10 cellular contexts compared by ENCODE assay signal in genomic region chr16:67781548-67781921, GRCh38. TPM values are rescaled to one million over a fixed set of nuclear protein-coding genes. Genes with fewer than 3 reads are reported as not detected.
DNase-seq lines count a peak whose midpoint lies in the region; ATAC-seq and TF ChIP-seq lines count a peak whose summit lies in the region.
"Had no signal": no experiment of that assay in that cellular context is flagged by ENCODE, and none has a peak within 500 bp of the region (broad histone marks: within the 10 kb centered on the region; RNA-seq: fewer than 3 reads in every experiment).

No MANE protein-coding gene starts in this region.

- no peaks in the 10 kb centered on the region for H3K27me3 ChIP-seq in right cardiac atrium (ENCODE audit: control insufficient read depth, insufficient read depth)
- H3K27me3 ChIP-seq in thyroid gland, result no peaks in the 10 kb centered on the region

- H3K9me3 ChIP-seq in right cardiac atrium (ENCODE audit: control insufficient read depth, low read length) (no peaks in the 10 kb centered on the region), thyroid gland (no peaks in the 10 kb centered on the region)

- H3K27ac Mint-ChIP-seq in activated naive CD4-positive, alpha-beta T cell treated with anti-CD3 and anti-CD28 coated beads, Interleukin-2, amount 50 U/mL, for 72 hours, result peak overlapping the region; percentile 74 to 77
- peak overlapping the region; percentile 0 to 63 for H3K27ac Mint-ChIP-seq in stimulated activated naive CD8-positive, alpha-beta T cell treated with anti-CD3 and anti-CD28 coated beads, Interleukin-15, amount 100 ng/mL, for 72 hours

- peaks cover 4 to 19% of the 10 kb centered on the region in 2 donors for H3K36me3 Mint-ChIP-seq in activated naive CD4-positive, alpha-beta T cell treated with anti-CD3 and anti-CD28 coated beads, Interleukin-2, amount 50 U/mL, for 72 hours

- DNase-seq in Right ventricle myocardium superior (no peak), right cardiac atrium (no peak), KBM-7 (peak; percentile 48), thyroid gland (no peak), AML-193 (lab: John Stamatoyannopoulos, UW) (no peak), COLO668 (lab: John Stamatoyannopoulos, UW; ENCODE audit: unreplicated experiment) (no peak)
- no peak for DNase-seq in activated naive CD4-positive, alpha-beta T cell treated with anti-CD3 and anti-CD28 coated beads, Interleukin-2, amount 50 U/mL, for 72 hours (ENCODE audit: low spot score in 2 of 2)
- no peak for DNase-seq in stimulated activated naive CD8-positive, alpha-beta T cell treated with anti-CD3 and anti-CD28 coated beads, Interleukin-15, amount 100 ng/mL, for 72 hours
- DNase-seq: C1 segment of cervical spinal cord, GOT3 had no signal

- no peak for TF ChIP-seq POLR2A in thyroid gland (IDR thresholded peaks at IDR 0.05)

- no peak overlapping the region for H3K4me3 ChIP-seq in right cardiac atrium (ENCODE audit: low read length)
- no peak overlapping the region for H3K4me3 ChIP-seq in thyroid gland (replicated peaks in 1 of 3)

- no peak overlapping the region for H3K4me3 Mint-ChIP-seq in stimulated activated naive CD8-positive, alpha-beta T cell treated with anti-CD3 and anti-CD28 coated beads, Interleukin-15, amount 100 ng/mL, for 72 hours

- WGBS in right cardiac atrium, result 77% methylated on average over 5 of the region's 5 CpGs
- 86 to 89% methylated on average over 5 of the region's 5 CpGs for WGBS in thyroid gland, 2 donors

- in situ Hi-C loops in KBM-7 (cut with MboI; ENCODE audit: low pct_unique_long_range_greater_than_20kb, low sequenced_read_pairs), result no loop called here

- H3K27ac ChIP-seq in right cardiac atrium (ENCODE audit: low read length) (no peak overlapping the region), thyroid gland (no peak overlapping the region)

- H3K4me1 Mint-ChIP-seq in stimulated activated naive CD8-positive, alpha-beta T cell treated with anti-CD3 and anti-CD28 coated beads, Interleukin-15, amount 100 ng/mL, for 72 hours, result peaks cover 44% of the 10 kb centered on the region

- H3K4me1 ChIP-seq in right cardiac atrium (ENCODE audit: control insufficient read depth, insufficient read depth, low read length) (no peaks in the 10 kb centered on the region), thyroid gland (peaks cover 8 to 24% of the 10 kb centered on the region in 2 donors)

- H3K36me3 ChIP-seq in thyroid gland, result no peaks in the 10 kb centered on the region

- no peaks in the 10 kb centered on the region for H3K27me3 Mint-ChIP-seq in stimulated activated naive CD8-positive, alpha-beta T cell treated with anti-CD3 and anti-CD28 coated beads, Interleukin-15, amount 100 ng/mL, for 72 hours

- no peak for TF ChIP-seq CTCF in thyroid gland (IDR thresholded peaks at IDR 0.05)

- H3K9me3 Mint-ChIP-seq in activated naive CD4-positive, alpha-beta T cell treated with anti-CD3 and anti-CD28 coated beads, Interleukin-2, amount 50 U/mL, for 72 hours, result no peaks in the 10 kb centered on the region
- H3K9me3 Mint-ChIP-seq in stimulated activated naive CD8-positive, alpha-beta T cell treated with anti-CD3 and anti-CD28 coated beads, Interleukin-15, amount 100 ng/mL, for 72 hours, result no peaks in the 10 kb centered on the region

- ATAC-seq in Right ventricle myocardium superior (ENCODE audit: poor library complexity), result peak; percentile 71
- ATAC-seq in right cardiac atrium, result no peak
- peak; percentile 63 to 64 for ATAC-seq in activated naive CD4-positive, alpha-beta T cell treated with anti-CD3 and anti-CD28 coated beads, Interleukin-2, amount 50 U/mL, for 72 hours
- peak; percentile 81 for ATAC-seq in stimulated activated naive CD8-positive, alpha-beta T cell treated with anti-CD3 and anti-CD28 coated beads, Interleukin-15, amount 100 ng/mL, for 72 hours

- intact Hi-C loops in Right ventricle myocardium superior (cut with DNase I), result no loop called here
- intact Hi-C loops in right cardiac atrium (cut with DNase I), result no loop called here
- intact Hi-C loops in thyroid gland (cut with DNase I), result no loop called here

RNA-seq across cellular contexts. Expression of gene RANBP10, which starts 24.8 kb away (rescaled TPM):
- total RNA-seq in Right ventricle myocardium superior (10.9 TPM), right cardiac atrium (10 to 100 TPM; 11.1 to 16.3 (median 12.4) TPM), thyroid gland (10 to 100 TPM in 2 of 4 donors, 1 to 10 TPM in 2; 9.2 to 13.0 (median 11.0) TPM)
- polyA plus RNA-seq in right cardiac atrium, result 6.9 TPM
- total RNA-seq in activated naive CD4-positive, alpha-beta T cell treated with anti-CD3 and anti-CD28 coated beads, Interleukin-2, amount 50 U/mL, for 72 hours, result 10 to 100 TPM; 18.3 to 21.2 TPM

RNA-seq across cellular contexts. Expression of gene TSNAXIP1, which starts 25.2 kb away (rescaled TPM):
- total RNA-seq in Right ventricle myocardium superior (0.32 TPM), right cardiac atrium (under 1 TPM; 0.56 to 0.94 (median 0.79) TPM), thyroid gland (1 to 10 TPM in 2 of 4 donors, under 1 TPM in 2; 0.34 to 3.2 (median 0.93) TPM)
- polyA plus RNA-seq in right cardiac atrium, result 1.1 TPM
- total RNA-seq in activated naive CD4-positive, alpha-beta T cell treated with anti-CD3 and anti-CD28 coated beads, Interleukin-2, amount 50 U/mL, for 72 hours, result under 1 TPM in 1 of 2 donors, not detected in 1; 0.35 TPM

Comparison
In these comparisons a context has a peak if more than half of its experiments do, and no peak if none do; other contexts are left out.
1. ATAC-seq: peak in Right ventricle myocardium superior (single experiment), activated naive CD4-positive, alpha-beta T cell treated with anti-CD3 and anti-CD28 coated beads, Interleukin-2, amount 50 U/mL, for 72 hours (2 of 2) and stimulated activated naive CD8-positive, alpha-beta T cell treated with anti-CD3 and anti-CD28 coated beads, Interleukin-15, amount 100 ng/mL, for 72 hours (single experiment); none in right cardiac atrium (0 of 2).